Comparison of ENCODE assay signal across 8 cellular contexts in the genomic region with DNA sequence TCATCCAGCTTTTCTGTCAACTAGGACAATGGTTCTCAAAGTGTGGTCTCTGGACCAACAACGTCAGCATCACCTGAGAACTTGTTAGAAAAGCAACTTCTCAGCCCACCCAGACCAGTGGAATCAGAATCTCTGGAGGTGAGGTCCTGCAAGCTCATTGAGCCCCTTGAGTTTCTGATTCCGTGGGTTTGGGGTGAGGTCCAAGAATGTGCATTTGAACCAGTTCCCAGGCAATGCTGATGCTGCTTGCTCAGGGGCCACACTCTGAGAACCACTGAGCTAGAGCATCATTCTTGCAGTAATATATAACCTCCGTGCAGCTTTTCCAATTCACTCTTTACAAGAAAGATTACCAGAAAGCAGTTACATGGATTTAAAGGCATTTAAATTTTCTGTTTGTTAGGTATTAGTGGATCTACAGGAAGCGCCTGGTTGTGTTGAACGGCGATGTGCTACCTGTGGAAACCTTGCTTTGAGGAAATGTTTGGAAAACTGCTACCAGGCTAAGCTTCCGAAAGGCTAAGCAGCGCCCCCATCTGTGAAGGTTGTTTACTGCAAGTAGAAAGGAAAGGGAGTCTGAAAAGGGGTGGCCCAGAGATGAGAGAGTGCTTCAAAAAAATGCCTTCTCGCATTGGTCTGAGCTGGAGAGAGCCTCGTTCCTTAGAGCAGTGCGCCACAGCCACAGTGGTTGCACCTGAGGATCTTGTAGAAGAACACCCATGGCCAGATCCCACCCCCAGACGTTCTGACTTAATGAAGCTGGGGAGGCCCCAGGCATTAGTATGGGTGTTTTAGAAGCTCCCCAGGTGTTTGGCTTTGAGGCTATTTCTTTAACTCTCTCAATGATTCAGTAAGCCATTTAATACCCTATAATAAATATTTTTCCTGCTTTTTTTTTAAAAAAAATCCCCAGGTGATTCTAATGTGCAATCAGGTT. TPM values are rescaled to one million over a fixed set of nuclear protein-coding genes. Genes with fewer than 3 reads are reported as not detected.
DNase-seq lines count a peak whose midpoint lies in the region; ATAC-seq lines count a peak whose summit lies in the region.

No MANE protein-coding gene starts in this region.

- no peaks in the 10 kb centered on the region for H3K36me3 Mint-ChIP-seq in effector memory CD8-positive, alpha-beta T cell (ENCODE audit: insufficient read depth)

- no peaks in the 10 kb centered on the region for H3K36me3 ChIP-seq in Karpas-422 (ENCODE audit: insufficient read depth, low read length)

- H3K27me3 ChIP-seq in Karpas-422 (ENCODE audit: low read length), result no peaks in the 10 kb centered on the region

- no peak overlapping the region for H3K27ac ChIP-seq in Karpas-422 (ENCODE audit: low read length)

- no peak overlapping the region for H3K9ac ChIP-seq in Karpas-422 (ENCODE audit: low read length)

- H4K20me1 ChIP-seq in Karpas-422 (ENCODE audit: insufficient read depth, low read depth, low read length), result no peaks in the 10 kb centered on the region

- H3K4me3 ChIP-seq in Karpas-422 (ENCODE audit: low read length), result no peak overlapping the region

- H3K9me3 Mint-ChIP-seq in effector memory CD8-positive, alpha-beta T cell, result no peaks in the 10 kb centered on the region

- no peaks in the 10 kb centered on the region for H3K9me2 ChIP-seq in Karpas-422 (replicated peaks; ENCODE audit: insufficient read depth, low read length)

- no peaks in the 10 kb centered on the region for H3K79me2 ChIP-seq in Karpas-422 (ENCODE audit: low read length)

- no peak overlapping the region for H3K27ac Mint-ChIP-seq in effector memory CD8-positive, alpha-beta T cell

- no peak overlapping the region for H3K4me2 ChIP-seq in Karpas-422 (ENCODE audit: low read depth, low read length, poor library complexity, severe bottlenecking)

- H3K4me3 Mint-ChIP-seq in effector memory CD8-positive, alpha-beta T cell, result no peak overlapping the region

- H3K4me1 Mint-ChIP-seq in effector memory CD8-positive, alpha-beta T cell (ENCODE audit: low read depth in 2 of 2), result peaks cover 4 to 5% of the 10 kb centered on the region in 2 donors

- no peak overlapping the region for H2AFZ ChIP-seq in Karpas-422 (ENCODE audit: low read length)

- H3K27me3 Mint-ChIP-seq in effector memory CD8-positive, alpha-beta T cell, result no peaks in the 10 kb centered on the region

- no peaks in the 10 kb centered on the region for H3K9me3 ChIP-seq in Karpas-422 (ENCODE audit: low read length)

- 0 out of 2 replicates have a peak, but pooled peaks cover 5% of the 10 kb centered on the region for H3K4me1 ChIP-seq in Karpas-422 (ENCODE audit: low read length)

- ATAC-seq in effector memory CD8-positive, alpha-beta T cell (replicated peaks), result no peak
- ATAC-seq in HG03565 (IDR thresholded peaks at IDR 0.05; ENCODE audit: unreplicated experiment) (no peak), GM21447 (IDR thresholded peaks at IDR 0.05; ENCODE audit: unreplicated experiment) (no peak)

- DNase-seq in NCI-H524 (lab: John Stamatoyannopoulos, UW), result peak; percentile 53 to 57
- DNase-seq in NCI-H524 treated with DMSO at 0.1 percent for 48 hours (lab: John Stamatoyannopoulos, UW), result no peak
- DNase-seq in Karpas-422, result peak; percentile 82
- peak; percentile 27 for DNase-seq in T-helper 9 cell
- peak; percentile 19 to 45 (median 32) for DNase-seq in effector memory CD8-positive, alpha-beta T cell
- peak; percentile 58 for DNase-seq in mucosa of gallbladder (ENCODE audit: low spot score)

RNA-seq across cellular contexts. Expression of a gene that starts 50.0 kb away (rescaled TPM):
- not detected in 2 replicates for total RNA-seq in Karpas-422 (2014; rRNA removed; shearing (Covaris generic); ENCODE audit: low replicate concordance)
- total RNA-seq in mucosa of gallbladder, result not detected
